8 cellular contexts compared by ENCODE assay signal in genomic region chr22:45317551-45318167, GRCh38. TPM values are rescaled to one million over a fixed set of nuclear protein-coding genes. Genes with fewer than 3 reads are reported as not detected.
DNase-seq lines count a peak whose midpoint lies in the region; ATAC-seq and TF ChIP-seq lines count a peak whose summit lies in the region.

No MANE protein-coding gene starts in this region.

- H3K4me1 ChIP-seq in upper lobe of left lung: peaks cover 9 to 35% (median 32%) of the 10 kb centered on the region in 4 donors

- DNase-seq in Daoy (ENCODE audit: low read depth) (peak; percentile 71), NCI-H748 (lab: John Stamatoyannopoulos, UW; ENCODE audit: unreplicated experiment) (peak; percentile 90), lower leg skin (ENCODE audit: low spot score in 2 of 2) (peak; percentile 63 to 90), upper lobe of left lung (peak in 1 of 2 donors; percentile 47), COLO829 (ENCODE audit: low spot score) (no peak), GM20000 (ENCODE audit: low spot score) (no peak)
- DNase-seq in central memory CD8-positive, alpha-beta T cell (ENCODE audit: low spot score in 2 of 2): peak; percentile 24 to 35

- H3K27me3 Mint-ChIP-seq in central memory CD8-positive, alpha-beta T cell: no peaks in the 10 kb centered on the region

- no peaks in the 10 kb centered on the region for H3K9me3 Mint-ChIP-seq in central memory CD8-positive, alpha-beta T cell

- TF ChIP-seq POLR2A in lower leg skin (IDR thresholded peaks at IDR 0.05): no peak
- peak in 1 of 4 donors; percentile 19 for TF ChIP-seq POLR2A in upper lobe of left lung (IDR thresholded peaks at IDR 0.05)

- peak overlapping the region; percentile 69 to 79 (median 74) for H3K27ac ChIP-seq in upper lobe of left lung

- H3K27ac Mint-ChIP-seq in central memory CD8-positive, alpha-beta T cell (ENCODE audit: low read depth): peak overlapping the region; percentile 100

- H3K4me3 Mint-ChIP-seq in central memory CD8-positive, alpha-beta T cell: peak overlapping the region; percentile 80

- no peak for TF ChIP-seq CTCF in lower leg skin (IDR thresholded peaks at IDR 0.05)
- TF ChIP-seq CTCF in upper lobe of left lung (IDR thresholded peaks at IDR 0.05): peak; percentile 24 to 71 (median 44)
- TF ChIP-seq CTCF in GM20000 (IDR thresholded peaks at IDR 0.05; ENCODE audit: extremely low read depth, missing control alignments): no peak

- 17 to 18% methylated on average over 19 of the region's 19 CpGs for WGBS in lower leg skin, 2 donors
- WGBS in upper lobe of left lung, 2 donors: 53 to 56% methylated on average over 16 to 19 of the region's 19 CpGs

- TF ChIP-seq EP300 in upper lobe of left lung (IDR thresholded peaks at IDR 0.05): peak in 1 of 4 donors; percentile 14

- H3K36me3 ChIP-seq in upper lobe of left lung: peaks cover 0 to 5% (median 2%) of the 10 kb centered on the region in 4 donors

- ATAC-seq in central memory CD8-positive, alpha-beta T cell (replicated peaks; ENCODE audit: extremely low read depth, poor library complexity, severe bottlenecking): no peak
- ATAC-seq in upper lobe of left lung (ENCODE audit: low FRiP score in 2 of 2) (peak; percentile 57 to 70), HG02938 (IDR thresholded peaks at IDR 0.05; ENCODE audit: unreplicated experiment) (no peak)

- peaks cover 53% of the 10 kb centered on the region for H3K4me1 Mint-ChIP-seq in central memory CD8-positive, alpha-beta T cell

- peaks cover 37% of the 10 kb centered on the region for H3K36me3 Mint-ChIP-seq in central memory CD8-positive, alpha-beta T cell (ENCODE audit: insufficient read depth)

- H3K9me3 ChIP-seq in upper lobe of left lung: no peaks in the 10 kb centered on the region

- H3K27me3 ChIP-seq in upper lobe of left lung: no peaks in the 10 kb centered on the region

- intact Hi-C loops in lower leg skin (cut with DNase I; ENCODE audit: low total_unique reads): no loop called here

- H3K4me3 ChIP-seq in lower leg skin (ENCODE audit: low read depth, poor library complexity, severe bottlenecking): no peak overlapping the region
- H3K4me3 ChIP-seq in upper lobe of left lung: no peak overlapping the region

RNA-seq across cellular contexts. Expression of gene FAM118A, which starts 7.9 kb away (rescaled TPM):
- 8.8 and 10.1 TPM in 2 replicates for total RNA-seq in Daoy (2014; rRNA removed; shearing (Covaris generic))
- 10 to 100 TPM; 11.9 to 40.7 (median 25.0) TPM for total RNA-seq in lower leg skin
- total RNA-seq in upper lobe of left lung: 100 to 1,000 TPM in 2 of 6 donors, 10 to 100 TPM in 3, 1 to 10 TPM in 1; 9.2 to 161 (median 27.6) TPM

RNA-seq across cellular contexts. Expression of gene UPK3A, which starts 32.9 kb away (rescaled TPM):
- not detected in 2 replicates for total RNA-seq in Daoy (2014; rRNA removed; shearing (Covaris generic))
- total RNA-seq in lower leg skin: under 1 TPM in 1 of 4 donors, not detected in 3; 0.49 TPM
- under 1 TPM in 1 of 6 donors, not detected in 5; 0.44 TPM for total RNA-seq in upper lobe of left lung

Comparison
In these comparisons a context has a peak if more than half of its experiments do, and no peak if none do; other contexts are left out.
1. DNase-seq: peak in Daoy (single experiment), NCI-H748 (single experiment), central memory CD8-positive, alpha-beta T cell (2 of 2) and lower leg skin (2 of 2); none in COLO829 (single experiment) and GM20000 (single experiment).
2. ATAC-seq: peak in upper lobe of left lung (2 of 2); none in central memory CD8-positive, alpha-beta T cell (single experiment) and HG02938 (single experiment).
3. CTCF ChIP-seq: peak in upper lobe of left lung (6 of 6); none in lower leg skin (0 of 3) and GM20000 (single experiment).